23 cellular contexts compared by ENCODE assay signal in genomic region chr17:1470071-1470773, GRCh38.
"Had no signal": no experiment of that assay in that cellular context is flagged by ENCODE, and none has a peak within 500 bp of the region (broad histone marks: within the 10 kb centered on the region; RNA-seq: fewer than 3 reads in every experiment).

No MANE protein-coding gene starts in this region.

- DNase-seq: dermis blood vessel endothelial cell; esophagus squamous epithelium; foreskin fibroblast; glutamatergic neuron; kidney; left ventricle myocardium inferior; mesenchymal stem cell; midbrain; nucleus accumbens; psoas muscle; retina; stimulated activated CD4-positive, alpha-beta T cell treated with anti-CD3 and anti-CD28 coated beads, Interleukin-4, amount 100 ng/mL, for 1 hour; stimulated activated CD8-positive, alpha-beta memory T cell treated with anti-CD3 and anti-CD28 coated beads, Interleukin-4, amount 100 ng/mL, for 48 hours; tibial artery had no signal

- ATAC-seq: gastroesophageal sphincter; natural killer cell treated with Interleukin-12 subunit alpha and Interleukin-12 subunit beta and Interleukin-15 and Interleukin-18, amount 100 ng/mL, for 72 hours; psoas muscle; stimulated activated effector memory CD8-positive, alpha-beta T cell treated with anti-CD3 and anti-CD28 coated beads, Interleukin-12 subunit alpha, Interleukin-12 subunit beta, amount 100 ng/mL, for 72 hours had no signal

- H3K27ac ChIP-seq: esophagus squamous epithelium, left ventricle myocardium inferior, neural progenitor cell, parathyroid adenoma, psoas muscle, right lobe of liver, vagina had no signal

- H3K79me2 ChIP-seq: parathyroid adenoma had no signal

- H3K4me1 ChIP-seq: parathyroid adenoma, vagina had no signal

- FAIRE-seq: kidney had no signal

- H3K4me3 ChIP-seq: esophagus squamous epithelium, gastroesophageal sphincter, left ventricle myocardium inferior, lung, neural progenitor cell, psoas muscle, right lobe of liver, tibial artery, upper lobe of left lung, vagina had no signal

- H3K9ac ChIP-seq: neural progenitor cell, parathyroid adenoma had no signal

- H3K36me3 ChIP-seq: neural progenitor cell had no signal

- H2AFZ ChIP-seq: neural progenitor cell, parathyroid adenoma had no signal

- H3K9me3 ChIP-seq: esophagus squamous epithelium, gastroesophageal sphincter, left ventricle myocardium inferior, psoas muscle, right lobe of liver, tibial artery, upper lobe of left lung, vagina had no signal

- H3K27me3 ChIP-seq: esophagus squamous epithelium, gastroesophageal sphincter, neural progenitor cell, right lobe of liver, tibial artery, upper lobe of left lung, vagina had no signal

- H3K4me2 ChIP-seq: neural progenitor cell had no signal
